Comparison of ENCODE assay signal across 24 cellular contexts in genomic region chr17:73742915-73743314, GRCh38.
"Had no signal": no experiment of that assay in that cellular context is flagged by ENCODE, and none has a peak within 500 bp of the region (broad histone marks: within the 10 kb centered on the region; RNA-seq: fewer than 3 reads in every experiment).

No MANE protein-coding gene starts in this region.

- H3K36me3 Mint-ChIP-seq: activated CD8-positive, alpha-beta memory T cell treated with anti-CD3 and anti-CD28 coated beads, Interleukin-2, amount 10 ng/mL, durations not matched to agents 7 days and 5 days; activated naive CD4-positive, alpha-beta T cell treated with anti-CD3 and anti-CD28 coated beads, Interleukin-2, amount 50 U/mL, for 24 hours; immature natural killer cell; mesothelial cell of epicardium; naive thymus-derived CD8-positive, alpha-beta T cell; neural progenitor cell; stimulated activated naive B cell treated with anti-CD40 and anti-IgM and Interleukin-4, amounts not matched to agents 10 μg/mL and 1 μg/mL and 100 μg/mL, for 72 hours had no signal

- H3K4me1 Mint-ChIP-seq: activated CD8-positive, alpha-beta memory T cell treated with anti-CD3 and anti-CD28 coated beads, Interleukin-2, amount 10 ng/mL, durations not matched to agents 7 days and 5 days had no signal

- ATAC-seq: activated CD8-positive, alpha-beta memory T cell treated with anti-CD3 and anti-CD28 coated beads, Interleukin-2, amount 10 ng/mL, durations not matched to agents 7 days and 5 days; activated CD8-positive, alpha-beta T cell treated with anti-CD3 and anti-CD28 coated beads for 36 hours; body of pancreas; heart right ventricle; naive thymus-derived CD8-positive, alpha-beta T cell; stimulated activated naive B cell treated with anti-CD40 and anti-IgM and Interleukin-4, amounts not matched to agents 10 μg/mL and 1 μg/mL and 100 μg/mL, for 72 hours; T-helper 17 cell had no signal

- H3K9me3 ChIP-seq: body of pancreas, left ventricle myocardium inferior, thoracic aorta, upper lobe of left lung had no signal

- H3K4me2 ChIP-seq: neural progenitor cell had no signal

- H3K9me3 Mint-ChIP-seq: activated CD4-positive, alpha-beta T cell treated with anti-CD3 and anti-CD28 coated beads, Interleukin-2, amount 10 ng/mL, durations not matched to agents 7 days and 5 days; activated CD8-positive, alpha-beta T cell treated with anti-CD3 and anti-CD28 coated beads for 36 hours; activated naive CD4-positive, alpha-beta T cell treated with anti-CD3 and anti-CD28 coated beads, Interleukin-2, amount 50 U/mL, for 24 hours; activated T-helper 1 cell treated with anti-CD3 and anti-CD28 coated beads, Interleukin-12 subunit alpha, Interleukin-12 subunit beta, Interleukin-2, Interleukin-4 antibody, amounts not matched to agents 30 ng/mL and 10 ng/mL and 1 ng/mL, durations not matched to agents 14 hours and 24 hours and 36 hours; immature natural killer cell; mesothelial cell of epicardium; naive thymus-derived CD8-positive, alpha-beta T cell had no signal

- H3K27me3 Mint-ChIP-seq: activated CD4-positive, alpha-beta T cell treated with anti-CD3 and anti-CD28 coated beads, Interleukin-2, amount 10 ng/mL, durations not matched to agents 7 days and 5 days; activated CD8-positive, alpha-beta T cell treated with anti-CD3 and anti-CD28 coated beads for 36 hours; activated naive CD4-positive, alpha-beta T cell treated with anti-CD3 and anti-CD28 coated beads, Interleukin-2, amount 50 U/mL, for 24 hours had no signal

- H3K27me3 ChIP-seq: body of pancreas, cardiac muscle cell, neural progenitor cell, upper lobe of left lung had no signal

- H3K36me3 ChIP-seq: cardiac muscle cell, heart right ventricle, left ventricle myocardium inferior, neural progenitor cell, thoracic aorta, upper lobe of left lung had no signal

- H3K4me3 ChIP-seq: body of pancreas, cardiac muscle cell, heart right ventricle, left ventricle myocardium inferior, neural progenitor cell, thoracic aorta, upper lobe of left lung had no signal

- H3K27ac Mint-ChIP-seq: activated CD4-positive, alpha-beta T cell treated with anti-CD3 and anti-CD28 coated beads, Interleukin-2, amount 10 ng/mL, durations not matched to agents 7 days and 5 days; activated CD8-positive, alpha-beta memory T cell treated with anti-CD3 and anti-CD28 coated beads, Interleukin-2, amount 10 ng/mL, durations not matched to agents 7 days and 5 days; activated CD8-positive, alpha-beta T cell treated with anti-CD3 and anti-CD28 coated beads for 36 hours; activated naive CD4-positive, alpha-beta T cell treated with anti-CD3 and anti-CD28 coated beads, Interleukin-2, amount 50 U/mL, for 24 hours; activated T-helper 1 cell treated with anti-CD3 and anti-CD28 coated beads, Interleukin-12 subunit alpha, Interleukin-12 subunit beta, Interleukin-2, Interleukin-4 antibody, amounts not matched to agents 30 ng/mL and 10 ng/mL and 1 ng/mL, durations not matched to agents 14 hours and 24 hours and 36 hours; immature natural killer cell; mesothelial cell of epicardium; neural progenitor cell; progenitor cell of endocrine pancreas; stimulated activated naive B cell treated with anti-CD40 and anti-IgM and Interleukin-4, amounts not matched to agents 10 μg/mL and 1 μg/mL and 100 μg/mL, for 72 hours; T-helper 17 cell had no signal

- H3K27ac ChIP-seq: body of pancreas, cardiac muscle cell, heart right ventricle, left ventricle myocardium inferior, neural progenitor cell, thoracic aorta, upper lobe of left lung had no signal

- H3K4me3 Mint-ChIP-seq: activated CD4-positive, alpha-beta T cell treated with anti-CD3 and anti-CD28 coated beads, Interleukin-2, amount 10 ng/mL, durations not matched to agents 7 days and 5 days; activated CD8-positive, alpha-beta memory T cell treated with anti-CD3 and anti-CD28 coated beads, Interleukin-2, amount 10 ng/mL, durations not matched to agents 7 days and 5 days; activated CD8-positive, alpha-beta T cell treated with anti-CD3 and anti-CD28 coated beads for 36 hours; activated naive CD4-positive, alpha-beta T cell treated with anti-CD3 and anti-CD28 coated beads, Interleukin-2, amount 50 U/mL, for 24 hours; activated T-helper 1 cell treated with anti-CD3 and anti-CD28 coated beads, Interleukin-12 subunit alpha, Interleukin-12 subunit beta, Interleukin-2, Interleukin-4 antibody, amounts not matched to agents 30 ng/mL and 10 ng/mL and 1 ng/mL, durations not matched to agents 14 hours and 24 hours and 36 hours; immature natural killer cell; mesothelial cell of epicardium; naive thymus-derived CD8-positive, alpha-beta T cell; neural progenitor cell; stimulated activated naive B cell treated with anti-CD40 and anti-IgM and Interleukin-4, amounts not matched to agents 10 μg/mL and 1 μg/mL and 100 μg/mL, for 72 hours; T-helper 17 cell had no signal

- H3K9ac ChIP-seq: neural progenitor cell had no signal

- DNase-seq: activated CD4-positive, alpha-beta T cell treated with anti-CD3 and anti-CD28 coated beads, Interleukin-2, amount 10 ng/mL, durations not matched to agents 7 days and 5 days; activated CD4-positive, CD25-positive, alpha-beta regulatory T cell treated with anti-CD3 and anti-CD28 coated beads, Interleukin-2, amount 50 U/mL, for 72 hours; activated CD8-positive, alpha-beta memory T cell treated with anti-CD3 and anti-CD28 coated beads, Interleukin-2, amount 10 ng/mL, durations not matched to agents 7 days and 5 days; activated CD8-positive, alpha-beta T cell treated with anti-CD3 and anti-CD28 coated beads for 36 hours; activated gamma-delta T cell treated with Interleukin-2 at 50 U/mL for 16 hours; body of pancreas; cortex of kidney; heart right ventricle; immature natural killer cell; kidney glomerular epithelial cell; left ventricle myocardium inferior; naive thymus-derived CD8-positive, alpha-beta T cell; stimulated activated CD4-positive, alpha-beta T cell treated with anti-CD3 and anti-CD28 coated beads, Interleukin-2, amount 100 ng/mL, for 48 hours; stimulated activated CD8-positive, alpha-beta memory T cell treated with anti-CD3 and anti-CD28 coated beads, Interleukin-4, amount 100 ng/mL, for 48 hours; stimulated activated naive B cell treated with anti-CD40 and anti-IgM and Interleukin-4, amounts not matched to agents 10 μg/mL and 1 μg/mL and 100 μg/mL, for 72 hours; T-helper 17 cell had no signal
